ENCODE assay signal across 9 cellular contexts in the genomic region with DNA sequence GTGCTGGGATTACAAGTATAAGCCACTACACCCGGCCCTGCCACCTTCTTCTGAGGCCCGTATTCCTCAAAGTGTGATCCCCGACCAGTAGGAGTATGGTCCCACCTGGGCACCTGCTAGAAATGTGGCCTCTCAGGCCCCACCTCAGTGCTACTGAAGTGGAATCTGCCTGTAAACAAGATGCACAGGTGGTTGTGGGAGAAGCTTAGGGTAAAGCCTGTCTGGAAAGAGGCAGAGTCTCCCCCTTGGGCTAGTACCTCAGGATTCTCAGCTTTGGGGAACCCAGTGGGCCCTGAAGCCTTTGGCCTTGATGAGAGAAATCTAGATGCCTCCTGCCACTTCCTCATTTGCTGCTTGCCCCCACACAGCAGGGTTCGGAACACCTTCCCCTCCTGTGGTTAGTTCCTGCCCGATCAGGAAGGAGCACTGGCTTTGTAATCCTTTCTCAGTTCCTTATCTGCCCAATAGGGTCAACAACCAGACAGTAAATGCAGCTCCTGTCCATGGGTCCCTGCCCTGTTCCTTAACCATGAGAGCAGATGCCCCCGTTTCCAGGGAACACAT. TPM values are rescaled to one million over a fixed set of nuclear protein-coding genes. Genes with fewer than 3 reads are reported as not detected.
A peak's percentile ranks its signal among the peaks of the same experiment; 100 is the strongest.
DNase-seq lines count a peak whose midpoint lies in the region; ATAC-seq lines count a peak whose summit lies in the region.
"Had no signal": no experiment of that assay in that cellular context is flagged by ENCODE, and none has a peak within 500 bp of the region (broad histone marks: within the 10 kb centered on the region; RNA-seq: fewer than 3 reads in every experiment).

No MANE protein-coding gene starts in this region.

- peak; percentile 70 for ATAC-seq in GM19395 (IDR thresholded peaks at IDR 0.05; ENCODE audit: unreplicated experiment)
- peak; percentile 58 for ATAC-seq in HG03432 (IDR thresholded peaks at IDR 0.05; ENCODE audit: unreplicated experiment)
- ATAC-seq in activated CD8-positive, alpha-beta memory T cell treated with anti-CD3 and anti-CD28 coated beads, Interleukin-2, amount 10 ng/mL, durations not matched to agents 7 days and 5 days, result no peak

- CTCF ChIA-PET in activated CD8-positive, alpha-beta memory T cell treated with anti-CD3 and anti-CD28 coated beads, Interleukin-2, amount 10 ng/mL, durations not matched to agents 7 days and 5 days (lab: Charles Lee), result interaction anchor here (1.3 to 5.7 kb wide), 5 partner anchors 11 to 64 kb away, joined by 4 to 52 read pairs (median 5); partner anchors contain the start of genes CKLF and TK2

- H3K27me3 Mint-ChIP-seq in activated CD8-positive, alpha-beta memory T cell treated with anti-CD3 and anti-CD28 coated beads, Interleukin-2, amount 10 ng/mL, durations not matched to agents 7 days and 5 days, result no peaks in the 10 kb centered on the region

- peaks cover 78% of the 10 kb centered on the region for H3K4me1 Mint-ChIP-seq in activated CD8-positive, alpha-beta memory T cell treated with anti-CD3 and anti-CD28 coated beads, Interleukin-2, amount 10 ng/mL, durations not matched to agents 7 days and 5 days

- H3K27ac Mint-ChIP-seq in activated CD8-positive, alpha-beta memory T cell treated with anti-CD3 and anti-CD28 coated beads, Interleukin-2, amount 10 ng/mL, durations not matched to agents 7 days and 5 days, result peak overlapping the region; percentile 92

- peaks cover 25 to 28% of the 10 kb centered on the region in 2 donors for H3K36me3 ChIP-seq in mucosa of rectum (ENCODE audit: control insufficient read depth in 2 of 2, insufficient read depth in 2 of 2, low read length in 2 of 2)

- peak; percentile 91 for DNase-seq in CMK (ENCODE audit: low read depth)
- peak; percentile 73 for DNase-seq in activated CD8-positive, alpha-beta memory T cell treated with anti-CD3 and anti-CD28 coated beads, Interleukin-2, amount 10 ng/mL, durations not matched to agents 7 days and 5 days
- DNase-seq in NCI-H510A treated with DMSO at 0.1 percent for 48 hours (lab: John Stamatoyannopoulos, UW), result no peak
- no peak for DNase-seq in stimulated activated CD4-positive, alpha-beta T cell treated with anti-CD3 and anti-CD28 coated beads, Interleukin-12 subunit alpha, Interleukin-12 subunit beta, amount 100 ng/mL, for 4 hours
- no peak for DNase-seq in occipital lobe (lab: John Stamatoyannopoulos, UW)

- peak overlapping the region; percentile 49 to 90 for H3K27ac ChIP-seq in mucosa of rectum (ENCODE audit: low read depth in 2 of 2, low read length in 2 of 2)

- H3K9me3 ChIP-seq in mucosa of rectum (ENCODE audit: control insufficient read depth in 2 of 2, low read length in 2 of 2), result no peaks in the 10 kb centered on the region

- no peak overlapping the region for H3K4me3 Mint-ChIP-seq in activated CD8-positive, alpha-beta memory T cell treated with anti-CD3 and anti-CD28 coated beads, Interleukin-2, amount 10 ng/mL, durations not matched to agents 7 days and 5 days

- H3K4me3 ChIP-seq in mucosa of rectum (ENCODE audit: low read length in 2 of 2), result no peak overlapping the region

- H3K27me3 ChIP-seq in mucosa of rectum (ENCODE audit: control insufficient read depth in 2 of 2, insufficient read depth in 2 of 2, low read length in 2 of 2), result no peaks in the 10 kb centered on the region

- peaks cover 31 to 40% of the 10 kb centered on the region in 2 donors for H3K4me1 ChIP-seq in mucosa of rectum (ENCODE audit: control insufficient read depth in 2 of 2, insufficient read depth in 2 of 2, low read length in 2 of 2)

- H3K9me3 Mint-ChIP-seq in activated CD8-positive, alpha-beta memory T cell treated with anti-CD3 and anti-CD28 coated beads, Interleukin-2, amount 10 ng/mL, durations not matched to agents 7 days and 5 days (ENCODE audit: low read depth), result no peaks in the 10 kb centered on the region

- peak overlapping the region in 1 of 2 donors; percentile 41 for H3K9ac ChIP-seq in mucosa of rectum (ENCODE audit: low read depth in 1 of 2, low read length in 2 of 2)

- H3K36me3 Mint-ChIP-seq in activated CD8-positive, alpha-beta memory T cell treated with anti-CD3 and anti-CD28 coated beads, Interleukin-2, amount 10 ng/mL, durations not matched to agents 7 days and 5 days, result peaks cover 8% of the 10 kb centered on the region

RNA-seq across cellular contexts. Expression of gene TK2, which starts 25.2 kb away (rescaled TPM):
- total RNA-seq in activated CD8-positive, alpha-beta memory T cell treated with anti-CD3 and anti-CD28 coated beads, Interleukin-2, amount 10 ng/mL, durations not matched to agents 7 days and 5 days, result 10 to 100 TPM in 1 of 2 experiments, 1 to 10 TPM in 1; 8.5 to 10.8 TPM
- total RNA-seq in occipital lobe, result 26.4 TPM

RNA-seq across cellular contexts. Expression of gene CKLF, which starts 27.7 kb away (rescaled TPM):
- 100 to 1,000 TPM; 199 to 220 TPM for total RNA-seq in activated CD8-positive, alpha-beta memory T cell treated with anti-CD3 and anti-CD28 coated beads, Interleukin-2, amount 10 ng/mL, durations not matched to agents 7 days and 5 days
- total RNA-seq in occipital lobe, result 37.0 TPM

RNA-seq across cellular contexts. Expression of gene CMTM1, which starts 41.6 kb away (rescaled TPM):
- total RNA-seq in activated CD8-positive, alpha-beta memory T cell treated with anti-CD3 and anti-CD28 coated beads, Interleukin-2, amount 10 ng/mL, durations not matched to agents 7 days and 5 days, result 10 to 100 TPM; 21.1 to 21.4 TPM
- total RNA-seq in occipital lobe, result 2.7 TPM

RNA-seq across cellular contexts. Expression of gene CMTM2, which starts 54.6 kb away (rescaled TPM):
- total RNA-seq in activated CD8-positive, alpha-beta memory T cell treated with anti-CD3 and anti-CD28 coated beads, Interleukin-2, amount 10 ng/mL, durations not matched to agents 7 days and 5 days, result 1 to 10 TPM; 1.1 to 1.6 TPM
- total RNA-seq in occipital lobe, result not detected
- total RNA-seq: astrocyte had no signal

Comparison
In these comparisons a context has a peak if more than half of its experiments do, and no peak if none do; other contexts are left out.
1. DNase-seq: peak in CMK (single experiment) and activated CD8-positive, alpha-beta memory T cell treated with anti-CD3 and anti-CD28 coated beads, Interleukin-2, amount 10 ng/mL, durations not matched to agents 7 days and 5 days (single experiment); none in NCI-H510A treated with DMSO at 0.1 percent for 48 hours (single experiment), stimulated activated CD4-positive, alpha-beta T cell treated with anti-CD3 and anti-CD28 coated beads, Interleukin-12 subunit alpha, Interleukin-12 subunit beta, amount 100 ng/mL, for 4 hours (single experiment) and occipital lobe (single experiment).